Comparison of ENCODE assay signal across 25 cellular contexts in the genomic region with DNA sequence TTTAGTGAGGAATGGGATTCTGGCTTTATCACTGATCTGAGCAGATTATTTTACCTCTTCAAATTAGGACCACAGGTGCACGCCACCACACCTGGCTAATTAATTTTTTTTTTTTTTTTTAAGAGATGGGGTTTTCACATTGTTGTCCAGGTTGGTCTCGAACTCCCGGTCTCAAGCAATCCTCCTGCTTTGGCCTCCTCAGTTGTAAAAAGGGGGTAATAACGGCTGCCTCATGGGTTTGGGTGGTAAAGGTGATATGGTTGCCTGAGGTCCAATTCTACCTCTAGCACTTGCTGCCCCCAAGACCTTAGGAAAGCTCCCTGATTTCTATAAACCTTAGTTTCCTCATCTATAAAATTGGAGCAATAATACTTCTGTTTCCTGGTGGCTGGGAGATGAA.
DNase-seq lines count a peak whose midpoint lies in the region; ATAC-seq and TF ChIP-seq lines count a peak whose summit lies in the region.
"Had no signal": no experiment of that assay in that cellular context is flagged by ENCODE, and none has a peak within 500 bp of the region (broad histone marks: within the 10 kb centered on the region; RNA-seq: fewer than 3 reads in every experiment).

No MANE protein-coding gene starts in this region.

- H3K9me3 Mint-ChIP-seq in glutamatergic neuron (ENCODE audit: unreplicated experiment), result peaks cover 15% of the 10 kb centered on the region

- no peak for ATAC-seq in GM19455 (IDR thresholded peaks at IDR 0.05; ENCODE audit: unreplicated experiment)
- ATAC-seq: A549, GM12878 had no signal

- H3K27me3 ChIP-seq in left ventricle myocardium inferior (ENCODE audit: low read depth), result peaks cover 24% of the 10 kb centered on the region
- H3K27me3 ChIP-seq in sigmoid colon, result no peaks in the 10 kb centered on the region
- H3K27me3 ChIP-seq: BE2C, BLaER1 had no signal

- no peak for DNase-seq in left ventricle myocardium inferior
- DNase-seq in cardiac septum (ENCODE audit: low spot score), result no peak
- no peak for DNase-seq in glutamatergic neuron
- peak; percentile 28 for DNase-seq in sigmoid colon
- no peak for DNase-seq in NCI-H345 treated with DMSO at 0.1 percent for 48 hours (lab: John Stamatoyannopoulos, UW; ENCODE audit: unreplicated experiment)
- DNase-seq: AML-193; BE2C; C1 segment of cervical spinal cord; CD4-positive, alpha-beta memory T cell; CD4-positive, CD25-positive, alpha-beta regulatory T cell; CD8-positive, alpha-beta memory T cell; COR-L47; DMS 273 treated with DMSO at 0.1 percent for 48 hours; DMS153; DMS53; DMS79; DND-41; EL; GDM1 had no signal

- H3K36me3 ChIP-seq in left ventricle myocardium inferior (no peaks in the 10 kb centered on the region), sigmoid colon (no peaks in the 10 kb centered on the region)
- H3K36me3 ChIP-seq: BE2C, BLaER1 had no signal

- TF ChIP-seq CTCF in left ventricle myocardium inferior (IDR thresholded peaks at IDR 0.05; ENCODE audit: borderline replicate concordance) (no peak), glutamatergic neuron (IDR thresholded peaks at IDR 0.05; ENCODE audit: partially characterized antibody, unreplicated experiment) (no peak), sigmoid colon (IDR thresholded peaks at IDR 0.05) (no peak)

- H3K4me3 ChIP-seq in left ventricle myocardium inferior, result no peak overlapping the region
- no peak overlapping the region for H3K4me3 ChIP-seq in sigmoid colon
- H3K4me3 ChIP-seq: A549, BLaER1, GM12878 had no signal

- H3K4me1 Mint-ChIP-seq in glutamatergic neuron (ENCODE audit: low read depth, unreplicated experiment), result peaks cover 35% of the 10 kb centered on the region

- peaks cover 12% of the 10 kb centered on the region for H3K36me3 Mint-ChIP-seq in glutamatergic neuron (ENCODE audit: unreplicated experiment)
- H3K36me3 Mint-ChIP-seq: CD14-positive monocyte; CD4-positive, CD25-positive, alpha-beta regulatory T cell had no signal

- no peak for TF ChIP-seq POLR2A in sigmoid colon (IDR thresholded peaks at IDR 0.05)

- 86 to 94% methylated on average over 4 of the region's 4 CpGs for WGBS in sigmoid colon, 2 donors

- H3K27ac ChIP-seq in left ventricle myocardium inferior (replicated peaks), result peak overlapping the region; percentile 63
- peak overlapping the region in 3 of 4 donors; percentile 63 to 76 (median 74) for H3K27ac ChIP-seq in sigmoid colon
- H3K27ac ChIP-seq: 22Rv1, A549, BLaER1 had no signal

- H3K27me3 Mint-ChIP-seq in glutamatergic neuron (ENCODE audit: unreplicated experiment), result peaks cover 6% of the 10 kb centered on the region

- peak overlapping the region; percentile 91 for H3K27ac Mint-ChIP-seq in glutamatergic neuron (ENCODE audit: unreplicated experiment)
- H3K27ac Mint-ChIP-seq: CD14-positive monocyte; CD4-positive, alpha-beta memory T cell; CD4-positive, CD25-positive, alpha-beta regulatory T cell; CD8-positive, alpha-beta memory T cell had no signal

- intact Hi-C loops in left ventricle myocardium inferior (cut with micrococcal nuclease) (no loop called here), cardiac septum (cut with DNase I) (no loop called here), sigmoid colon (cut with DNase I) (no loop called here)

- H3K4me1 ChIP-seq in left ventricle myocardium inferior, result peaks cover 28% of the 10 kb centered on the region
- peaks cover 0 to 38% (median 15%) of the 10 kb centered on the region in 4 donors for H3K4me1 ChIP-seq in sigmoid colon
- H3K4me1 ChIP-seq: A549, BE2C, BLaER1 had no signal

- no peak for TF ChIP-seq EP300 in sigmoid colon (IDR thresholded peaks at IDR 0.05)

- H3K4me3 Mint-ChIP-seq in glutamatergic neuron (ENCODE audit: unreplicated experiment), result peak overlapping the region; percentile 44
- H3K4me3 Mint-ChIP-seq: CD14-positive monocyte; CD4-positive, alpha-beta memory T cell; CD4-positive, CD25-positive, alpha-beta regulatory T cell; CD8-positive, alpha-beta memory T cell had no signal

- H3K9me3 ChIP-seq in left ventricle myocardium inferior (replicated peaks), result peaks cover 22% of the 10 kb centered on the region
- peaks cover 0 to 3% (median 0%) of the 10 kb centered on the region in 4 donors for H3K9me3 ChIP-seq in sigmoid colon
- H3K9me3 ChIP-seq: BE2C had no signal
